In the genomic region with DNA sequence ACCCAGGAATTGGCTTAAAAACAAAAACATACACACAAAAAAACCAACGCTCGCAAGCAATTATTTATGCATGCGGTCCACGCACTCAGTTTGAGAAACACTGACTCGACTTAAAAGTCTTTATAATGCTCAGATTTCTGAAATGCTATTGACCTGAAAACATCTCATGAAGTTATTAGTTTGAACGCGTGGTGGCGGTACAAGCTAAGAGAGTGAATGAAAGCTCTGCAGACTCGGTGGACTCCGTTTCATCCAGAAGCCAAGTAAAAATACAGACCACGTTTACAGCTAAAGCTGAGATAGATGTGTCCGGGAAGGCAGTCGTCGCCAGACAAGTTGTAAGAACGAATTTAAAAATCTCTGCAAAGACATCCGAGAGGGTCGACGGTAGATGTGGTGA, we compare ENCODE assay signal across 11 cellular contexts. TPM values are rescaled to one million over a fixed set of nuclear protein-coding genes. Genes with fewer than 3 reads are reported as not detected.
DNase-seq lines count a peak whose midpoint lies in the region; ATAC-seq and TF ChIP-seq lines count a peak whose summit lies in the region.
"Had no signal": no experiment of that assay in that cellular context is flagged by ENCODE, and none has a peak within 500 bp of the region (broad histone marks: within the 10 kb centered on the region; RNA-seq: fewer than 3 reads in every experiment).

A gene (plus strand): TSS at position 246 of the 400 bp plus-strand sequence. CDS start 201 bp downstream, outside the sequence.

- H3K27me3 ChIP-seq in CD8-positive, alpha-beta T cell (ENCODE audit: insufficient read depth, low read length): peaks cover 4% of the 10 kb centered on the region
- H3K27me3 ChIP-seq in adipocyte (replicated peaks; ENCODE audit: control insufficient read depth, insufficient read depth, low read length): no peaks in the 10 kb centered on the region

- no peaks in the 10 kb centered on the region for H3K36me3 Mint-ChIP-seq in CD8-positive, alpha-beta T cell
- peaks cover 2% of the 10 kb centered on the region for H3K36me3 Mint-ChIP-seq in IgD-negative memory B cell
- peaks cover 5% of the 10 kb centered on the region for H3K36me3 Mint-ChIP-seq in activated CD4-positive, alpha-beta T cell treated with anti-CD3 and anti-CD28 coated beads, Interleukin-2, amount 10 ng/mL, durations not matched to agents 24 days and 14 days (ENCODE audit: low read depth)

- H3K4me3 ChIP-seq in CD8-positive, alpha-beta T cell (ENCODE audit: low read depth, low read length): no peak within 1 kb of the TSS
- H3K4me3 ChIP-seq in adipocyte (ENCODE audit: low read length): peak within 1 kb of the TSS; percentile 56

- H3K27me3 Mint-ChIP-seq in CD8-positive, alpha-beta T cell (ENCODE audit: low read depth): peaks cover 30% of the 10 kb centered on the region
- peaks cover 10% of the 10 kb centered on the region for H3K27me3 Mint-ChIP-seq in IgD-negative memory B cell
- no peaks in the 10 kb centered on the region for H3K27me3 Mint-ChIP-seq in activated CD4-positive, alpha-beta T cell treated with anti-CD3 and anti-CD28 coated beads, Interleukin-2, amount 10 ng/mL, durations not matched to agents 24 days and 14 days

- intact Hi-C loops in CD8-positive, alpha-beta T cell (cut with DNase I, micrococcal nuclease): no loop called here
- intact Hi-C loops in activated CD4-positive, alpha-beta T cell treated with anti-CD3 and anti-CD28 coated beads, Interleukin-2, amount 10 ng/mL, durations not matched to agents 24 days and 14 days (cut with micrococcal nuclease): no loop called here

- no peak within 1 kb of the TSS for H3K27ac Mint-ChIP-seq in CD8-positive, alpha-beta T cell
- H3K27ac Mint-ChIP-seq in IgD-negative memory B cell: peak within 1 kb of the TSS in 1 of 3 donors; percentile 72
- H3K27ac Mint-ChIP-seq in activated CD4-positive, alpha-beta T cell treated with anti-CD3 and anti-CD28 coated beads, Interleukin-2, amount 10 ng/mL, durations not matched to agents 24 days and 14 days: no peak within 1 kb of the TSS

- H3K36me3 ChIP-seq in CD8-positive, alpha-beta T cell (ENCODE audit: insufficient read depth, low read length): no peaks in the 10 kb centered on the region
- H3K36me3 ChIP-seq in adipocyte (ENCODE audit: control insufficient read depth, insufficient read depth, low read length, severe bottlenecking): no peaks in the 10 kb centered on the region

- H3K9me3 Mint-ChIP-seq in CD8-positive, alpha-beta T cell: peaks cover 8% of the 10 kb centered on the region
- peaks cover 4 to 21% (median 7%) of the 10 kb centered on the region in 3 donors for H3K9me3 Mint-ChIP-seq in IgD-negative memory B cell
- peaks cover 23% of the 10 kb centered on the region for H3K9me3 Mint-ChIP-seq in activated CD4-positive, alpha-beta T cell treated with anti-CD3 and anti-CD28 coated beads, Interleukin-2, amount 10 ng/mL, durations not matched to agents 24 days and 14 days

- peaks cover 4% of the 10 kb centered on the region for H3K9me3 ChIP-seq in CD8-positive, alpha-beta T cell (ENCODE audit: low read length)
- peaks cover 18% of the 10 kb centered on the region for H3K9me3 ChIP-seq in adipocyte (ENCODE audit: control insufficient read depth, low read length)

- ATAC-seq in CD8-positive, alpha-beta T cell: no peak

- no peak within 1 kb of the TSS for H3K27ac ChIP-seq in CD8-positive, alpha-beta T cell (ENCODE audit: low read depth, low read length)

- POLR2A ChIA-PET in CD8-positive, alpha-beta T cell (lab: Charles Lee): no interaction called here

- no peak within 1 kb of the TSS for H3K9ac ChIP-seq in adipocyte (ENCODE audit: low read length)

- CTCF ChIA-PET in CD8-positive, alpha-beta T cell (lab: Charles Lee): no interaction called here

- peaks cover 5% of the 10 kb centered on the region for H3K4me1 Mint-ChIP-seq in CD8-positive, alpha-beta T cell (ENCODE audit: low read depth)
- H3K4me1 Mint-ChIP-seq in IgD-negative memory B cell: peaks cover 3 to 5% (median 4%) of the 10 kb centered on the region in 3 donors
- H3K4me1 Mint-ChIP-seq in activated CD4-positive, alpha-beta T cell treated with anti-CD3 and anti-CD28 coated beads, Interleukin-2, amount 10 ng/mL, durations not matched to agents 24 days and 14 days: no peaks in the 10 kb centered on the region

- peak within 1 kb of the TSS; percentile 36 for H3K4me3 Mint-ChIP-seq in CD8-positive, alpha-beta T cell
- H3K4me3 Mint-ChIP-seq in IgD-negative memory B cell: peak within 1 kb of the TSS in 3 of 4 donors; percentile 37 to 79 (median 71)
- no peak within 1 kb of the TSS for H3K4me3 Mint-ChIP-seq in activated CD4-positive, alpha-beta T cell treated with anti-CD3 and anti-CD28 coated beads, Interleukin-2, amount 10 ng/mL, durations not matched to agents 24 days and 14 days

- no peak for TF ChIP-seq CTCF in CD8-positive, alpha-beta T cell (IDR thresholded peaks at IDR 0.05)

- no peaks in the 10 kb centered on the region for H3K4me1 ChIP-seq in CD8-positive, alpha-beta T cell (ENCODE audit: insufficient read depth, low read length)
- H3K4me1 ChIP-seq in adipocyte (ENCODE audit: control insufficient read depth, insufficient read depth, low read length): no peaks in the 10 kb centered on the region

- DNase-seq in CD8-positive, alpha-beta T cell: no peak
- DNase-seq in adipocyte (ENCODE audit: low read depth): peak; percentile 45
- peak; percentile 17 for DNase-seq in medulla oblongata (ENCODE audit: extremely low spot score)
- DNase-seq in LoVo (ENCODE audit: low spot score): no peak
- DNase-seq in HuH-7.5 (ENCODE audit: low spot score): no peak
- DNase-seq in activated CD4-positive, alpha-beta T cell treated with anti-CD3 and anti-CD28 coated beads, Interleukin-2, amount 10 ng/mL, durations not matched to agents 24 days and 14 days: no peak
- DNase-seq in stimulated activated CD4-positive, alpha-beta T cell treated with anti-CD3 and anti-CD28 coated beads, Interleukin-12 subunit alpha, Interleukin-12 subunit beta, amount 100 ng/mL, for 4 hours: no peak
- DNase-seq: activated gamma-delta T cell treated with Interleukin-2 at 50 U/mL for 16 hours; foreskin melanocyte; stimulated activated CD8-positive, alpha-beta memory T cell treated with anti-CD3 and anti-CD28 coated beads, Interleukin-4, amount 100 ng/mL, for 48 hours had no signal

RNA-seq across cellular contexts. Expression of the gene that starts here (rescaled TPM):
- total RNA-seq in CD8-positive, alpha-beta T cell: not detected
- not detected for polyA plus RNA-seq in IgD-negative memory B cell
- not detected in 2 replicates for total RNA-seq in activated CD4-positive, alpha-beta T cell treated with anti-CD3 and anti-CD28 coated beads, Interleukin-2, amount 10 ng/mL, durations not matched to agents 24 days and 14 days

Comparison
In these comparisons a context has a peak if more than half of its experiments do, and no peak if none do; other contexts are left out.
1. DNase-seq: peak in adipocyte (single experiment) and medulla oblongata (single experiment); none in CD8-positive, alpha-beta T cell (0 of 7), LoVo (single experiment), HuH-7.5 (single experiment), activated CD4-positive, alpha-beta T cell treated with anti-CD3 and anti-CD28 coated beads, Interleukin-2, amount 10 ng/mL, durations not matched to agents 24 days and 14 days (single experiment) and stimulated activated CD4-positive, alpha-beta T cell treated with anti-CD3 and anti-CD28 coated beads, Interleukin-12 subunit alpha, Interleukin-12 subunit beta, amount 100 ng/mL, for 4 hours (single experiment).